In the genomic region with DNA sequence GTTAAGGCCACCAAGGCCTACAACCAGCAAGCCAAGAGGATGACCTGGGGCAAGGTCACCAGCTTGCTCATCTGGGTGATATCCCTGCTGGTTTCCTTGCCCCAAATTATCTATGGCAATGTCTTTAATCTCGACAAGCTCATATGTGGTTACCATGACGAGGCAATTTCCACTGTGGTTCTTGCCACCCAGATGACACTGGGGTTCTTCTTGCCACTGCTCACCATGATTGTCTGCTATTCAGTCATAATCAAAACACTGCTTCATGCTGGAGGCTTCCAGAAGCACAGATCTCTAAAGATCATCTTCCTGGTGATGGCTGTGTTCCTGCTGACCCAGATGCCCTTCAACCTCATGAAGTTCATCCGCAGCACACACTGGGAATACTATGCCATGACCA, we compare ENCODE assay signal across 1 cellular context.
A peak's percentile ranks its signal among the peaks of the same experiment; 100 is the strongest.
TF ChIP-seq lines count a peak whose summit lies in the region.

No MANE protein-coding gene starts in this region.

TF ChIP-seq in IMR-90, 13 proteins besides CTCF, POLR2A, EP300 and RAD21:
- TF ChIP-seq RFX5 (IDR thresholded peaks at IDR 0.05; ENCODE audit: low read depth, low read length) (no peak), NFE2L2 (IDR thresholded peaks at IDR 0.05; ENCODE audit: low read depth, low read length) (peak; percentile 46; the same call in 1 of the 2 replicates)
